12 cellular contexts compared by ENCODE assay signal in the genomic region with DNA sequence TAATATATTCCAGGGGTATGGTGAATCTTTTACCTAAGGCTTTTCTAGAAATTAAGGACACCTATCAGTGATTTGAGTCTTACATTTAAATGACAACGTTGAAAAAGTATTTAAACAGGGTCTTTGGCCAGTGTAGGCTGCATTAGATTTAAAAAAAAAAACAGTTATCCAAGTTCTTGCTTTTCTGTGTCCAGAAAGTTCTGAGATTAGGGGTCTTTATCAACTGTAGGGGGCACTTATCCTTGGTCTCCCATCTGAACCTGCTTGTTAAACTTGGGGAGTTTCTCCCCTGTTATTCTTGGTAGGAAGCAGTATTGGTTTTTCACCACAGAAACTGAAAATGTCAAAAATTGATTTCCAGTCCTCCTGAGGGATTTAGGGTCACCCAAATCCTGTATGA.
A peak's percentile ranks its signal among the peaks of the same experiment; 100 is the strongest.
DNase-seq lines count a peak whose midpoint lies in the region; ATAC-seq, FAIRE-seq and TF ChIP-seq lines count a peak whose summit lies in the region.
"Had no signal": no experiment of that assay in that cellular context is flagged by ENCODE, and none has a peak within 500 bp of the region (broad histone marks: within the 10 kb centered on the region; RNA-seq: fewer than 3 reads in every experiment).

No MANE protein-coding gene starts in this region.

- H3K9me3 Mint-ChIP-seq in T-cell (no peaks in the 10 kb centered on the region), glutamatergic neuron (ENCODE audit: unreplicated experiment) (peaks cover 2% of the 10 kb centered on the region)

- H3K4me3 ChIP-seq in HepG2 (replicated peaks in 1 of 3; ENCODE audit: insufficient read depth in 1 of 3, low read depth in 2 of 3, low read length in 3 of 3), result no peak overlapping the region
- no peak overlapping the region for H3K4me3 ChIP-seq in right lobe of liver
- H3K4me3 ChIP-seq in aorta (ENCODE audit: low read length in 2 of 2), result no peak overlapping the region
- H3K4me3 ChIP-seq: lung, vagina had no signal

- H3K27ac Mint-ChIP-seq in T-cell, result peak overlapping the region; percentile 40 to 78
- H3K27ac Mint-ChIP-seq in glutamatergic neuron (ENCODE audit: unreplicated experiment), result peak overlapping the region; percentile 28
- H3K27ac Mint-ChIP-seq: progenitor cell of endocrine pancreas had no signal

- TF ChIP-seq RAD21 in HepG2 (CRISPR knock-in tag; IDR thresholded peaks at IDR 0.05), result no peak

- no peaks in the 10 kb centered on the region for H3K27me3 Mint-ChIP-seq in T-cell
- H3K27me3 Mint-ChIP-seq in glutamatergic neuron (ENCODE audit: unreplicated experiment), result peaks cover 2% of the 10 kb centered on the region
- H3K27me3 Mint-ChIP-seq: progenitor cell of endocrine pancreas had no signal

- H2AFZ ChIP-seq in HepG2 (ENCODE audit: low read length), result no peak overlapping the region

- FAIRE-seq in HepG2 (lab: Jason Lieb, UNC), result no peak

- intact Hi-C loops in HepG2 (cut with micrococcal nuclease; ENCODE audit: unreplicated experiment) (no loop called here), right lobe of liver (cut with DNase I) (no loop called here), aorta (cut with DNase I) (no loop called here)

- TF ChIP-seq EP300 in HepG2 (IDR thresholded peaks at IDR 0.05; ENCODE audit: low read depth in 2 of 2, low read length in 2 of 2) (no peak), HepG2 (CRISPR knock-in tag; IDR thresholded peaks at IDR 0.05; ENCODE audit: borderline replicate concordance) (no peak)

- no peak overlapping the region for H3K9ac ChIP-seq in HepG2 (ENCODE audit: insufficient read depth, low read depth, low read length)

- peaks cover 56 to 57% (median 56%) of the 10 kb centered on the region in 3 donors for H3K4me1 Mint-ChIP-seq in T-cell
- H3K4me1 Mint-ChIP-seq in glutamatergic neuron (ENCODE audit: low read depth, unreplicated experiment), result peaks cover 39% of the 10 kb centered on the region

- no peaks in the 10 kb centered on the region for H3K36me3 Mint-ChIP-seq in T-cell
- H3K36me3 Mint-ChIP-seq in glutamatergic neuron (ENCODE audit: unreplicated experiment), result no peaks in the 10 kb centered on the region

- no peaks in the 10 kb centered on the region for H3K27me3 ChIP-seq in HepG2 (ENCODE audit: control insufficient read depth in 1 of 2, insufficient read depth in 2 of 2, low read length in 2 of 2)
- H3K27me3 ChIP-seq in right lobe of liver, result no peaks in the 10 kb centered on the region
- no peaks in the 10 kb centered on the region for H3K27me3 ChIP-seq in aorta (ENCODE audit: control insufficient read depth in 1 of 2, insufficient read depth in 2 of 2, low read length in 1 of 2)
- H3K27me3 ChIP-seq: vagina had no signal

- no peaks in the 10 kb centered on the region for H4K20me1 ChIP-seq in HepG2 (ENCODE audit: insufficient read depth, low read length)

- in situ Hi-C loops in HepG2 (cut with HindIII; ENCODE audit: extremely low pct_ligation_motif_present, low pct_unique_long_range_greater_than_20kb), result no loop called here

- H3K4me3 Mint-ChIP-seq in T-cell (no peak overlapping the region), glutamatergic neuron (ENCODE audit: unreplicated experiment) (no peak overlapping the region)

- ATAC-seq in HepG2 (no peak), right lobe of liver (no peak), T-cell (replicated peaks in 1 of 4) (no peak), aorta (ENCODE audit: low FRiP score) (no peak), HG03108 (IDR thresholded peaks at IDR 0.05; ENCODE audit: unreplicated experiment) (no peak)

- no peaks in the 10 kb centered on the region for H3K9me3 ChIP-seq in HepG2 (ENCODE audit: low read length)
- no peaks in the 10 kb centered on the region for H3K9me3 ChIP-seq in right lobe of liver
- H3K9me3 ChIP-seq in aorta (ENCODE audit: control insufficient read depth, low read length), result no peaks in the 10 kb centered on the region
- H3K9me3 ChIP-seq: vagina had no signal

- no peak overlapping the region for H3K4me2 ChIP-seq in HepG2 (ENCODE audit: low read depth, low read length)

- CTCF ChIA-PET in HepG2 (lab: Yijun Ruan, JAX; ENCODE audit: low intra/inter-chr PET ratio, low total read pairs) (interaction anchor here (1.2 kb wide), 1 partner anchor 120 kb away, joined by 3 read pairs; no protein-coding TSS in a partner anchor), T-cell (lab: Charles Lee) (interaction anchor here in 1 of 2 donors (1.0 kb wide), 1 partner anchor 27 kb away, joined by 4 read pairs; no protein-coding TSS in a partner anchor)

- H3K36me3 ChIP-seq in HepG2 (replicated peaks in 1 of 2; ENCODE audit: control insufficient read depth in 1 of 2, insufficient read depth in 2 of 2, low read length in 2 of 2) (no peaks in the 10 kb centered on the region), right lobe of liver (no peaks in the 10 kb centered on the region), aorta (ENCODE audit: control insufficient read depth in 1 of 2, insufficient read depth in 2 of 2, low read length in 1 of 2) (no peaks in the 10 kb centered on the region)
- H3K36me3 ChIP-seq: vagina had no signal

- peaks cover 53% of the 10 kb centered on the region for H3K4me1 ChIP-seq in HepG2 (ENCODE audit: insufficient read depth, low read length)
- H3K4me1 ChIP-seq in right lobe of liver, result no peaks in the 10 kb centered on the region
- no peaks in the 10 kb centered on the region for H3K4me1 ChIP-seq in aorta (ENCODE audit: control insufficient read depth in 1 of 2, insufficient read depth in 2 of 2, low read length in 2 of 2)

- no TSS peak for BruUV-seq in HepG2 (replicated peaks; lab: Mats Ljungman, UMichigan)

- no peaks in the 10 kb centered on the region for H3K79me2 ChIP-seq in HepG2 (ENCODE audit: insufficient read depth, low read length)

- H3K27ac ChIP-seq in HepG2 (ENCODE audit: extremely low read length, insufficient read depth, low read length) (no peak overlapping the region), right lobe of liver (no peak overlapping the region), aorta (ENCODE audit: low read depth in 1 of 2, low read length in 2 of 2) (no peak overlapping the region)
- H3K27ac ChIP-seq: vagina had no signal

- DNase-seq in HepG2 (ENCODE audit: low spot score), result no peak
- no peak for DNase-seq in right lobe of liver
- no peak for DNase-seq in T-cell
- DNase-seq in glutamatergic neuron, result no peak
- no peak for DNase-seq in DMS153 (lab: John Stamatoyannopoulos, UW)
- DNase-seq in SKM-1 treated with dmso at 0.1 percent for 144 hours (lab: John Stamatoyannopoulos, UW; ENCODE audit: unreplicated experiment), result no peak
- no peak for DNase-seq in aorta
- DNase-seq: dermis blood vessel endothelial cell had no signal

- TF ChIP-seq CTCF in HepG2 (CRISPR knock-in tag; IDR thresholded peaks at IDR 0.05), result no peak
- no peak for TF ChIP-seq CTCF in right lobe of liver (IDR thresholded peaks at IDR 0.05)
- TF ChIP-seq CTCF in glutamatergic neuron (IDR thresholded peaks at IDR 0.05; ENCODE audit: partially characterized antibody, unreplicated experiment), result no peak

- TF ChIP-seq POLR2A in HepG2 (IDR thresholded peaks at IDR 0.05; ENCODE audit: insufficient read depth in 1 of 2, low read depth in 2 of 2, low read length in 2 of 2) (no peak), right lobe of liver (IDR thresholded peaks at IDR 0.05) (no peak)

- WGBS in HepG2 (ENCODE audit: low lambda C conversion rate), result 7% methylated on average over 1 of the region's 1 CpG
- WGBS in right lobe of liver (ENCODE audit: insufficient coverage, low coverage, low lambda C conversion rate, missing lambda C conversion rate), result 38% methylated on average over 1 of the region's 1 CpG
- WGBS in aorta, 2 donors, result 55 to 68% methylated on average over 1 of the region's 1 CpG

- POLR2A ChIA-PET in HepG2 (lab: Yijun Ruan, JAX), result interaction anchor here (0.6 to 2.2 kb wide), 4 partner anchors 8 to 51 kb away, joined by 3 to 6 read pairs (median 4); no protein-coding TSS in a partner anchor
- POLR2A ChIA-PET in T-cell (lab: Charles Lee), result interaction anchor here in 1 of 2 donors (0.6 kb wide), 1 partner anchor 39 kb away, joined by 3 read pairs; no protein-coding TSS in a partner anchor

TF ChIP-seq in HepG2, 621 proteins besides CTCF, POLR2A, EP300 and RAD21:
- TF ChIP-seq ZNF343 (CRISPR knock-in tag; IDR thresholded peaks at IDR 0.05) (no peak), STAG1 (CRISPR knock-in tag; IDR thresholded peaks at IDR 0.05) (0 out of 2 replicates have a peak, but pooled peaks have one; percentile 5)
